ENCODE assay signal across 1 cellular context in the genomic region with DNA sequence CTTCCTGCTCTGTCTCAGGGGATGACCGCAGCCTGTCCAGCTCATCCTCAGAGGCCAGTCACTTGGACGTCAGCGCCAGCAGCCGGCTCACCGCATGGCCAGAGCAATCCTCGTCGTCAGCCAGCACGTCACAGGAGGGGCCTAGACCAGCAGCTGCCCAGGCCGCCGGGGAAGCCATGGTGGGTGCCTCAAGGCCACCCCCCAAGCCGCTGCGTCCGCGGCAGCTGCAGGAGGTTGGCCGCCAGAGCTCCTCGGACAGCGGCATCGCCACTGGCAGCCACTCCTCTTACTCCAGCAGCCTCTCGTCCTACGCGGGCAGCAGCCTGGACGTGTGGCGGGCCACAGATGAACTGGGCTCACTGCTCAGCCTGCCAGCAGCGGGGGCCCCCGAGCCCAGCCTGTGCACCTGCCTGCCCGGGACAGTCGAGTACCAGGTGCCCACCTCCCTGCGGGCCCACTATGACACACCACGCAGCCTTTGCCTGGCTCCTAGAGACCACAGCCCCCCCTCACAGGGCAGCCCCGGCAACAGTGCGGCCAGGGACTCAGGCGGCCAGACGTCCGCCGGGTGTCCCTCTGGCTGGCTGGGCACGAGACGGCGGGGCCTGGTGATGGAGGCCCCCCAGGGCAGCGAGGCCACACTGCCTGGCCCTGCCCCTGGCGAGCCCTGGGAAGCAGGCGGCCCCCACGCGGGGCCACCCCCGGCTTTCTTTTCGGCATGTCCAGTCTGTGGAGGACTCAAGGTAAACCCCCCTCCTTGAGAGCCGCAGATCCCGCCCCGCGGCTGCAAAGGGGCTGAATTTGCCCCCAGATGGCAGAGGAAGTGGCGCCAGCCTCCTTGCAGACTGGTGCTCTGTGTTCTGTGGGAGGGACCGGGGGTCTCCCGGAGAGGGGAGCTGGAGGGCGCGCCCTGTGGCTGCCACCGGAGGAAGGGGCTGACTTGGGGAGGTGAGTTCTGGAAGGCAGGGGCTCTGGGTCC.
TF ChIP-seq lines count a peak whose summit lies in the region.

No MANE protein-coding gene starts in this region.

TF ChIP-seq in K562, 482 proteins besides CTCF, POLR2A, EP300 and RAD21:
- TF ChIP-seq, protein P1, sequence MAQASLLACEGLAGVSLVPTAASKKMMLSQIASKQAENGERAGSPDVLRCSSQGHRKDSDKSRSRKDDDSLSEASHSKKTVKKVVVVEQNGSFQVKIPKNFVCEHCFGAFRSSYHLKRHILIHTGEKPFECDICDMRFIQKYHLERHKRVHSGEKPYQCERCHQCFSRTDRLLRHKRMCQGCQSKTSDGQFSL (CRISPR knock-in tag; IDR thresholded peaks at IDR 0.05): 0 out of 2 replicates have a peak, but pooled peaks have one; percentile 25
- TF ChIP-seq, protein P1 (tag; IDR thresholded peaks at IDR 0.05): no peak
- TF ChIP-seq ZNF282 (CRISPR knock-in tag; IDR thresholded peaks at IDR 0.05): 0 out of 2 replicates have a peak, but pooled peaks have one; percentile 33
- TF ChIP-seq ZNF695 (CRISPR knock-in tag; IDR thresholded peaks at IDR 0.05): no peak
